In genomic region chr10:10520391-10521385, GRCh38 we compare ENCODE assay signal across 8 cellular contexts.
DNase-seq lines count a peak whose midpoint lies in the region; ATAC-seq lines count a peak whose summit lies in the region.

No MANE protein-coding gene starts in this region.

- H3K9ac ChIP-seq in Karpas-422 (ENCODE audit: low read length), result peak overlapping the region; percentile 9; the same call in 1 of the 2 replicates

- no peaks in the 10 kb centered on the region for H4K20me1 ChIP-seq in Karpas-422 (ENCODE audit: insufficient read depth, low read depth, low read length)

- H3K79me2 ChIP-seq in Karpas-422 (ENCODE audit: low read length), result no peaks in the 10 kb centered on the region

- ATAC-seq in HG02610 (IDR thresholded peaks at IDR 0.05; ENCODE audit: unreplicated experiment), result peak; percentile 92
- peak; percentile 81 for ATAC-seq in memory B cell (ENCODE audit: low read depth)

- no peaks in the 10 kb centered on the region for H3K36me3 Mint-ChIP-seq in memory B cell

- no peak overlapping the region for H3K27ac Mint-ChIP-seq in memory B cell

- H3K4me3 ChIP-seq in Karpas-422 (ENCODE audit: low read length), result peak overlapping the region; percentile 53

- no peak overlapping the region for H3K4me3 Mint-ChIP-seq in memory B cell

- H3K9me2 ChIP-seq in Karpas-422 (replicated peaks; ENCODE audit: insufficient read depth, low read length), result no peaks in the 10 kb centered on the region

- no peaks in the 10 kb centered on the region for H3K9me3 Mint-ChIP-seq in memory B cell

- H3K27me3 Mint-ChIP-seq in memory B cell, result peaks cover 11% of the 10 kb centered on the region

- peak overlapping the region; percentile 69; the same call in 1 of the 2 replicates for H2AFZ ChIP-seq in Karpas-422 (ENCODE audit: low read length)

- H3K4me1 Mint-ChIP-seq in memory B cell, result peaks cover 7% of the 10 kb centered on the region

- H3K27ac ChIP-seq in Karpas-422 (ENCODE audit: low read length), result peak overlapping the region; percentile 6; the same call in 1 of the 2 replicates

- H3K4me2 ChIP-seq in Karpas-422 (ENCODE audit: low read depth, low read length, poor library complexity, severe bottlenecking), result peak overlapping the region; percentile 67

- peaks cover 19% of the 10 kb centered on the region for H3K4me1 ChIP-seq in Karpas-422 (ENCODE audit: low read length)

- no peaks in the 10 kb centered on the region for H3K27me3 ChIP-seq in Karpas-422 (ENCODE audit: low read length)

- H3K36me3 ChIP-seq in Karpas-422 (ENCODE audit: insufficient read depth, low read length), result no peaks in the 10 kb centered on the region

- H3K9me3 ChIP-seq in Karpas-422 (ENCODE audit: low read length), result no peaks in the 10 kb centered on the region

- DNase-seq in SIG-M5 treated with dmso at 0.1 percent for 504 hours (lab: John Stamatoyannopoulos, UW; ENCODE audit: unreplicated experiment) (peak; percentile 15), SIG-M5 (lab: John Stamatoyannopoulos, UW) (no peak), Karpas-422 (peak; percentile 80), memory B cell (ENCODE audit: low spot score in 2 of 2) (no peak), NCI-H526 treated with DMSO at 0.1 percent for 48 hours (lab: John Stamatoyannopoulos, UW) (no peak), mesenteric fat pad (ENCODE audit: low spot score) (no peak), DMS79 treated with DMSO at 0.1 percent for 48 hours (lab: John Stamatoyannopoulos, UW) (no peak)

Comparison
In these comparisons a context has a peak if more than half of its experiments do, and no peak if none do; other contexts are left out.
1. DNase-seq: peak in SIG-M5 treated with dmso at 0.1 percent for 504 hours (single experiment) and Karpas-422 (single experiment); none in SIG-M5 (single experiment), memory B cell (0 of 2), NCI-H526 treated with DMSO at 0.1 percent for 48 hours (single experiment), mesenteric fat pad (single experiment) and DMS79 treated with DMSO at 0.1 percent for 48 hours (single experiment).